ENCODE assay signal across 18 cellular contexts in genomic region chr12:81284137-81284536, GRCh38.
A peak's percentile ranks its signal among the peaks of the same experiment; 100 is the strongest.
DNase-seq lines count a peak whose midpoint lies in the region; ATAC-seq and TF ChIP-seq lines count a peak whose summit lies in the region.
"Had no signal": no experiment of that assay in that cellular context is flagged by ENCODE, and none has a peak within 500 bp of the region (broad histone marks: within the 10 kb centered on the region; RNA-seq: fewer than 3 reads in every experiment).

No MANE protein-coding gene starts in this region.

- no peak for TF ChIP-seq CTCF in epithelial cell of esophagus (IDR thresholded peaks at IDR 0.05; ENCODE audit: insufficient read depth, low read depth, low read length, missing control alignments)

- DNase-seq in H4 (ENCODE audit: low spot score) = peak; percentile 71
- DNase-seq in RKO (ENCODE audit: low spot score) = peak; percentile 10
- peak; percentile 35 for DNase-seq in epithelial cell of esophagus (ENCODE audit: low read depth)
- peak; percentile 62 for DNase-seq in renal cortical epithelial cell (ENCODE audit: low read depth)
- DNase-seq in putamen (ENCODE audit: low spot score) = no peak
- no peak for DNase-seq in Karpas-422
- DNase-seq: activated CD4-positive, alpha-beta T cell treated with anti-CD3 and anti-CD28 coated beads for 48 hours; activated effector memory CD4-positive, alpha-beta T cell treated with anti-CD3 and anti-CD28 coated beads, Interleukin-2, amount 50 U/mL, for 16 hours; DMS 273 treated with DMSO at 0.1 percent for 48 hours; MV-4-11; NCI-H748 treated with DMSO at 0.1 percent for 48 hours; psoas muscle; SK-N-SH; stimulated activated CD8-positive, alpha-beta memory T cell treated with anti-CD3 and anti-CD28 coated beads, Interleukin-4, amount 100 ng/mL, for 48 hours had no signal

- H3K4me3 ChIP-seq in epithelial cell of esophagus (ENCODE audit: low read length) = no peak overlapping the region
- no peak overlapping the region for H3K4me3 ChIP-seq in Karpas-422 (ENCODE audit: low read length)
- H3K4me3 ChIP-seq: BLaER1, PC-9, psoas muscle, smooth muscle cell had no signal

- H3K27me3 ChIP-seq in Karpas-422 (ENCODE audit: low read length) = no peaks in the 10 kb centered on the region
- H3K27me3 ChIP-seq: BLaER1 had no signal

- no peaks in the 10 kb centered on the region for H3K9me2 ChIP-seq in Karpas-422 (replicated peaks; ENCODE audit: insufficient read depth, low read length)
- H3K9me2 ChIP-seq: SK-N-SH had no signal

- H3K27ac ChIP-seq in Karpas-422 (ENCODE audit: low read length) = no peak overlapping the region
- H3K27ac ChIP-seq: BLaER1, PC-9, psoas muscle had no signal

- no peak for ATAC-seq in HG03280 (IDR thresholded peaks at IDR 0.05; ENCODE audit: unreplicated experiment)
- ATAC-seq: psoas muscle had no signal

- no peak overlapping the region for H3K4me2 ChIP-seq in Karpas-422 (ENCODE audit: low read depth, low read length, poor library complexity, severe bottlenecking)
- H3K4me2 ChIP-seq: BLaER1, PC-9, SK-N-SH, smooth muscle cell had no signal

- H2AFZ ChIP-seq in Karpas-422 (ENCODE audit: low read length) = no peak overlapping the region
- H2AFZ ChIP-seq: PC-9 had no signal

- H4K20me1 ChIP-seq in Karpas-422 (ENCODE audit: insufficient read depth, low read depth, low read length) = no peaks in the 10 kb centered on the region
- H4K20me1 ChIP-seq: BLaER1 had no signal

- no peaks in the 10 kb centered on the region for H3K79me2 ChIP-seq in Karpas-422 (ENCODE audit: low read length)

- no peak overlapping the region for H3K9ac ChIP-seq in Karpas-422 (ENCODE audit: low read length)
- H3K9ac ChIP-seq: BLaER1, SK-N-SH had no signal

- H3K9me3 ChIP-seq in Karpas-422 (ENCODE audit: low read length) = no peaks in the 10 kb centered on the region
- H3K9me3 ChIP-seq: BLaER1, psoas muscle, SK-N-SH had no signal

- no peaks in the 10 kb centered on the region for H3K36me3 ChIP-seq in Karpas-422 (ENCODE audit: insufficient read depth, low read length)
- H3K36me3 ChIP-seq: BLaER1 had no signal

- H3K4me1 ChIP-seq in Karpas-422 (ENCODE audit: low read length) = peaks cover 9% of the 10 kb centered on the region
- H3K4me1 ChIP-seq: BLaER1, psoas muscle had no signal

Comparison
In these comparisons a context has a peak if more than half of its experiments do, and no peak if none do; other contexts are left out.
1. DNase-seq: peak in H4 (single experiment), RKO (single experiment), epithelial cell of esophagus (single experiment) and renal cortical epithelial cell (single experiment); none in putamen (single experiment) and Karpas-422 (single experiment).